ENCODE assay signal across 8 cellular contexts in the genomic region with DNA sequence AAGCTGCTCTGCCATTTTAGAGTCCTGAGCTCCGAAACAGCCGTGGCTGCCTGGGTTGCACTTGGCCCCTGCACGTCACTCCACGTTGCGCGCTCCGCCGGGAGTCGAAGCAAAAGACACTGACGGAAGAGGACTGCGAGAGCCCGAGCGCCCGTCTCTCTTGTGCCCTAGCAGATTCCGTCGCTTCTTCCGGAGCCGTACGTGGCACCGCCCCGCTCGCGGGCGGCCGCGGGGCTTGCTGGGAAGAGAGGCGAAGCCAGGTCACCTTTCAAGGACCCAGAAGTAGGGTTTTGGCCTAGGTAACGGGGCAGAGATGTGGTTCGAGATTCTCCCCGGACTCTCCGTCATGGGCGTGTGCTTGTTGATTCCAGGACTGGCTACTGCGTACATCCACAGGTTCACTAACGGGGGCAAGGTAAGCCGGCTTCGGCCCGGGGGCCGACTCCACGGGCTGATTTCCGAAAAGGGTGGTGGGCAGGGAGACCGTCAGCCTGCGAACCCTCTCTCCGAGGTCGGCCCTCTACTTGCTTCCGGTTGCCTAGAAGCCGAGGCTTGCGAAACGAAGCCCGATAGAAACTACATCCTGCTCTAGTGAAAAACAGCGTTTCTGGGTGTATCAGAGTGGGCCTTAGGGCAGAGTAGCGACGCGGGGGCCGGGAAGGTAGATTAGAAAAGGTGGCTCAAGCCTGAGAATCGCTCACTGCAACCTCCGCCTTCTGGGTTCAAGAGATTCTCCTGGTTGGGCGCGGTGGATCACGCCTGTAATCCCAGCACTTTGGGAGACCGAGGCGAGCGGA. TPM values are rescaled to one million over a fixed set of nuclear protein-coding genes. Genes with fewer than 3 reads are reported as not detected.
DNase-seq lines count a peak whose midpoint lies in the region; ATAC-seq and TF ChIP-seq lines count a peak whose summit lies in the region.

A gene (plus strand): TSS at position 234 of the 797 bp plus-strand sequence. CDS start 80 bp downstream, at position 314.
A gene (minus strand): TSS at position 135 of the 797 bp plus-strand sequence. CDS start 120 bp downstream, at position 15.

- H3K27ac Mint-ChIP-seq in activated T-helper 17 cell treated with anti-CD3 and anti-CD28 coated beads, Interleukin-2, amount 50 U/mL, for 72 hours, result peak within 1 kb of the TSS; percentile 99
- peak within 1 kb of the TSS; percentile 97 to 99 for H3K27ac Mint-ChIP-seq in natural killer cell

- in situ Hi-C loops in GM23248 (cut with MboI), result no loop called here

- peaks cover 7% of the 10 kb centered on the region; the same call in 1 of the 2 replicates for H3K4me1 ChIP-seq in GM23248 (ENCODE audit: insufficient read depth)
- H3K4me1 ChIP-seq in fibroblast of lung (ENCODE audit: control insufficient read depth, extremely low read depth, insufficient read depth, low read length), result no peaks in the 10 kb centered on the region

- peak; percentile 96 for ATAC-seq in activated T-helper 17 cell treated with anti-CD3 and anti-CD28 coated beads, Interleukin-2, amount 50 U/mL, for 72 hours (replicated peaks)
- ATAC-seq in natural killer cell, result peak; percentile 86 to 96 (median 91)

- H3F3A ChIP-seq in GM23248 (ENCODE audit: insufficient read depth), result no peaks in the 10 kb centered on the region

- WGBS in GM23248 (ENCODE audit: low coverage in 1 of 2, low lambda C conversion rate in 2 of 2, missing lambda C conversion rate in 2 of 2), 2 experiments, result 1 to 2% methylated on average over 51 to 54 of the region's 62 CpGs

- peak within 1 kb of the TSS; percentile 92 for H2AFZ ChIP-seq in GM23248
- H2AFZ ChIP-seq in fibroblast of lung (ENCODE audit: low read length), result peak within 1 kb of the TSS; percentile 80

- H3K36me3 ChIP-seq in GM23248 (ENCODE audit: low read depth) (no peaks in the 10 kb centered on the region; the same call in 1 of the 2 replicates), fibroblast of lung (ENCODE audit: control insufficient read depth, insufficient read depth, low read length) (no peaks in the 10 kb centered on the region)

- H3K9me3 Mint-ChIP-seq in activated T-helper 17 cell treated with anti-CD3 and anti-CD28 coated beads, Interleukin-2, amount 50 U/mL, for 72 hours, result no peaks in the 10 kb centered on the region
- no peaks in the 10 kb centered on the region for H3K9me3 Mint-ChIP-seq in natural killer cell

- CTCF ChIA-PET in RWPE1 (lab: Yijun Ruan, JAX), result interaction anchor here (0.9 kb wide), 1 partner anchor 9 kb away, joined by 4 read pairs; no protein-coding TSS in a partner anchor

- H3K4me3 ChIP-seq in GM23248 (peak within 1 kb of the TSS; percentile 93), fibroblast of lung (replicated peaks in 1 of 4; ENCODE audit: control extremely low read depth in 1 of 4, insufficient read depth in 1 of 4, low read depth in 3 of 4, low read length in 4 of 4) (peak within 1 kb of the TSS; percentile 70 to 89 (median 78))

- H3K4me1 Mint-ChIP-seq in activated T-helper 17 cell treated with anti-CD3 and anti-CD28 coated beads, Interleukin-2, amount 50 U/mL, for 72 hours, result no peaks in the 10 kb centered on the region
- H3K4me1 Mint-ChIP-seq in natural killer cell, result peaks cover 19 to 25% of the 10 kb centered on the region in 2 donors

- H3K4me2 ChIP-seq in GM23248 (ENCODE audit: unreplicated experiment) (peak within 1 kb of the TSS; percentile 93), fibroblast of lung (ENCODE audit: extremely low read depth, insufficient read depth, low read length) (peak within 1 kb of the TSS; percentile 62)

- DNase-seq in Daoy (ENCODE audit: low read depth) (peak; percentile 82), GM23248 (peak; percentile 91), Kasumi-1 (lab: John Stamatoyannopoulos, UW) (peak; percentile 80 to 82), RWPE1 (ENCODE audit: low spot score) (peak; percentile 73), fibroblast of lung (ENCODE audit: low read depth in 2 of 2) (peak; percentile 82 to 85), natural killer cell (peak; percentile 78)
- DNase-seq in stimulated activated naive CD4-positive, alpha-beta T cell treated with Interleukin-2 at 50 U/mL for 16 hours (lab: John Stamatoyannopoulos, UW), result peak; percentile 81

- H3K27me3 ChIP-seq in GM23248 (replicated peaks; ENCODE audit: insufficient read depth) (no peaks in the 10 kb centered on the region), fibroblast of lung (ENCODE audit: control insufficient read depth, insufficient read depth, low read length) (no peaks in the 10 kb centered on the region)

- no peaks in the 10 kb centered on the region for H4K20me1 ChIP-seq in GM23248 (ENCODE audit: insufficient read depth)
- no peaks in the 10 kb centered on the region for H4K20me1 ChIP-seq in fibroblast of lung (ENCODE audit: control insufficient read depth, extremely low read depth, insufficient read depth, low read length)

- no peak for TF ChIP-seq CTCF in RWPE1 (conservative IDR thresholded peaks at IDR 0.05; ENCODE audit: low read depth)
- TF ChIP-seq CTCF in fibroblast of lung (conservative IDR thresholded peaks at IDR 0.05 in 1 of 2, IDR thresholded peaks at IDR 0.05 in 1 of 2; ENCODE audit: low read depth in 1 of 2, low read length in 2 of 2), result no peak
- no peak for TF ChIP-seq CTCF in natural killer cell (IDR thresholded peaks at IDR 0.05)

- POLR2A ChIA-PET in RWPE1 (lab: Yijun Ruan, JAX; ENCODE audit: low non-redundant PET), result interaction anchor here (0.6 kb wide), 1 partner anchor 394 kb away, joined by 3 read pairs; no protein-coding TSS in a partner anchor

- peak within 1 kb of the TSS; percentile 100 for H3K4me3 Mint-ChIP-seq in activated T-helper 17 cell treated with anti-CD3 and anti-CD28 coated beads, Interleukin-2, amount 50 U/mL, for 72 hours
- peak within 1 kb of the TSS; percentile 97 for H3K4me3 Mint-ChIP-seq in natural killer cell

- H3K36me3 Mint-ChIP-seq in activated T-helper 17 cell treated with anti-CD3 and anti-CD28 coated beads, Interleukin-2, amount 50 U/mL, for 72 hours (ENCODE audit: low read depth), result peaks cover 51% of the 10 kb centered on the region
- no peaks in the 10 kb centered on the region for H3K36me3 Mint-ChIP-seq in natural killer cell

- H3K79me2 ChIP-seq in GM23248 (ENCODE audit: insufficient read depth) (peaks cover 67% of the 10 kb centered on the region), fibroblast of lung (ENCODE audit: control insufficient read depth, insufficient read depth, low read length) (peaks cover 31% of the 10 kb centered on the region)

- no peaks in the 10 kb centered on the region for H3K9me2 ChIP-seq in GM23248 (ENCODE audit: insufficient read depth)

- H3K27me3 Mint-ChIP-seq in activated T-helper 17 cell treated with anti-CD3 and anti-CD28 coated beads, Interleukin-2, amount 50 U/mL, for 72 hours, result no peaks in the 10 kb centered on the region
- H3K27me3 Mint-ChIP-seq in natural killer cell (ENCODE audit: low read depth in 2 of 2), result no peaks in the 10 kb centered on the region

- H3K9ac ChIP-seq in GM23248 (peak within 1 kb of the TSS; percentile 100), fibroblast of lung (ENCODE audit: insufficient read depth, low read length) (peak within 1 kb of the TSS; percentile 93)

- intact Hi-C loops in natural killer cell (cut with micrococcal nuclease), result loop anchor here (1.0 to 5.0 kb wide), 3 partner anchors 18 to 404 kb away; a partner anchor contains a TSS

- peak within 1 kb of the TSS; percentile 98 for H3K27ac ChIP-seq in GM23248
- peak within 1 kb of the TSS; percentile 95 for H3K27ac ChIP-seq in RWPE1
- peak within 1 kb of the TSS; percentile 89 for H3K27ac ChIP-seq in fibroblast of lung (ENCODE audit: insufficient read depth, low read length)

- H3K9me3 ChIP-seq in GM23248 (ENCODE audit: low read depth), result no peaks in the 10 kb centered on the region
- no peaks in the 10 kb centered on the region for H3K9me3 ChIP-seq in fibroblast of lung (ENCODE audit: control insufficient read depth, insufficient read depth, low read depth, low read length)

RNA-seq across cellular contexts. Expression of the first gene that starts in this region (rescaled TPM):
- 71.7 and 83.4 TPM in 2 replicates for total RNA-seq in Daoy (2014; rRNA removed; shearing (Covaris generic))
- 34.8 and 46.4 TPM in 2 replicates for total RNA-seq in GM23248 (2014; rRNA removed; shearing (Covaris generic))
- polyA plus RNA-seq in GM23248 (2016; fragmentation: Nextera tagmentation; extraction: Ambion mirVana) (260 and 264 TPM in 2 replicates), fibroblast of lung (181 and 187 TPM in 2 replicates)
- 10 to 100 TPM; 70.5 to 96.5 TPM for total RNA-seq in activated T-helper 17 cell treated with anti-CD3 and anti-CD28 coated beads, Interleukin-2, amount 50 U/mL, for 72 hours
- total RNA-seq in fibroblast of lung (80.4 and 88.0 TPM in 2 replicates), natural killer cell (10 to 100 TPM; 43.6 to 56.8 (median 54.9) TPM)
- 167 and 215 TPM in 2 replicates for polyA plus RNA-seq in fibroblast of lung (2012)
- polyA minus RNA-seq in fibroblast of lung (ENCODE audit: low replicate concordance), result 5.0 and 8.1 TPM in 2 replicates

RNA-seq across cellular contexts. Expression of the second gene that starts in this region (rescaled TPM):
- 13.1 and 14.9 TPM in 2 replicates for total RNA-seq in Daoy (2014; rRNA removed; shearing (Covaris generic))
- total RNA-seq in GM23248 (2014; rRNA removed; shearing (Covaris generic)), result 13.9 and 17.2 TPM in 2 replicates
- polyA plus RNA-seq in GM23248 (2016; fragmentation: Nextera tagmentation; extraction: Ambion mirVana), result 20.7 and 23.1 TPM in 2 replicates
- total RNA-seq in activated T-helper 17 cell treated with anti-CD3 and anti-CD28 coated beads, Interleukin-2, amount 50 U/mL, for 72 hours, result 10 to 100 TPM; 22.3 to 25.2 TPM
- 18.8 and 20.0 TPM in 2 replicates for total RNA-seq in fibroblast of lung
- polyA plus RNA-seq in fibroblast of lung, result 12.4 TPM in 2 replicates
- polyA plus RNA-seq in fibroblast of lung (2012), result 13.1 and 13.5 TPM in 2 replicates
- polyA minus RNA-seq in fibroblast of lung (ENCODE audit: low replicate concordance), result 1.4 and 4.1 TPM in 2 replicates
- 10 to 100 TPM; 29.6 to 45.9 (median 34.7) TPM for total RNA-seq in natural killer cell

Comparison
In these comparisons a context has a peak if more than half of its experiments do, and no peak if none do; other contexts are left out.
1. Peak in every context shown above with its lines: DNase-seq, ATAC-seq, H3K4me3 ChIP-seq and H3K27ac ChIP-seq.